ENCODE assay signal across 8 cellular contexts in the genomic region with DNA sequence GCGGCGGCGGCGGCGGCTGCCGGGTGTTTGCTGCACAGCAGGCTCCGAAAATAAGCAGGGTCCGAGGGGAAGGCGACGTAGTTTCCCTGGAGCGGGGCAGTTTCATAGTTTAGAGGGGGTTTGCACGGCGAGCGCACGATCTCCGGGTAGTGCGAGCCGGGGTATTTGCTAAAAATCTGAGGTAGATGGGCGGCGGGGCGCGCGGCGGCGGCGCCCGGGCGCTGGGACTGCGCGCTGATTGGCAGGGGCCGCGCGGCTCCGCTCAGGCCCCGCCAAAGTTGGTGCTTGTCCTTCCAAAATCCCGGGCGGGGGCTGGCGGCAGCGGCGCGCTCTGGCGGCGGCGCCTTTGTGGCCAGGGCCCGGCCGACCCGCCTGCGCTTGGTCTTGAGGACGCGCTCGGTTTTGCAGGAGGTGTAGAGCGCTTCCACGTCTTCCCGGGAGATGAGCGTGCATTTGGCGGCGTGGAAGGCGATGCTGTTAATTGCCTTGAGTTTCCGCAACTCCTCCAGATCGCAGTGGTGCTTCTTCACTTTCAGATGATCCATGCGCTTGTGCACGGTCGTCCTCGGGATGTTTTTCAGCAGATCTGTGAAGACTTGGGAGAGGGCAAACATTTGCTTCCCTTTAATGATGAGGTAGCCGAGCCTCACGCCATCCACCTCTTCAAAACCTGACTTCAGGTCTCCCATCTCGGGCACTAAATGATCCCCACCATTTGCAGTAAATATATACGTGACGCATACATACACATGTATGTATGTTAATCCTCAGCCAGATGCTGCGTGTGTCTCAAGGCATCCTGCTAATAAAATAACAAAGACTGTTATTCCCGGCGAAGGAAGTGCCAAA. TPM values are rescaled to one million over a fixed set of nuclear protein-coding genes. Genes with fewer than 3 reads are reported as not detected.
DNase-seq lines count a peak whose midpoint lies in the region; ATAC-seq and TF ChIP-seq lines count a peak whose summit lies in the region.

No MANE protein-coding gene starts in this region.

- intact Hi-C loops in CD14-positive monocyte (cut with micrococcal nuclease): loop anchor here (10.0 kb wide), 2 partner anchors 737 to 827 kb away; partner anchors contain the start of gene SPAG6 (in 1 of the 2)

- peak overlapping the region; percentile 92 for H3K27ac ChIP-seq in RWPE1

- CTCF ChIA-PET in RWPE1 (lab: Yijun Ruan, JAX): interaction anchor here (1.5 to 1.7 kb wide), 2 partner anchors 21 to 22 kb away, joined by 4 to 5 read pairs; no protein-coding TSS in a partner anchor

- H3K9me3 Mint-ChIP-seq in CD14-positive monocyte (peaks cover 0 to 15% (median 12%) of the 10 kb centered on the region in 7 donors), chondrocyte (ENCODE audit: low read depth) (no peaks in the 10 kb centered on the region)
- no peaks in the 10 kb centered on the region for H3K9me3 Mint-ChIP-seq in stimulated activated naive CD8-positive, alpha-beta T cell treated with anti-CD3 and anti-CD28 coated beads, Interleukin-15, Interleukin-2, amounts not matched to agents 100 ng/mL and 50 ng/mL, for 24 hours

- H3K27ac Mint-ChIP-seq in CD14-positive monocyte: no peak overlapping the region
- peak overlapping the region; percentile 93 for H3K27ac Mint-ChIP-seq in chondrocyte (ENCODE audit: unreplicated experiment)
- no peak overlapping the region for H3K27ac Mint-ChIP-seq in stimulated activated naive CD8-positive, alpha-beta T cell treated with anti-CD3 and anti-CD28 coated beads, Interleukin-15, Interleukin-2, amounts not matched to agents 100 ng/mL and 50 ng/mL, for 24 hours

- H3K4me1 Mint-ChIP-seq in CD14-positive monocyte: peaks cover 43% of the 10 kb centered on the region
- peaks cover 75% of the 10 kb centered on the region for H3K4me1 Mint-ChIP-seq in chondrocyte (ENCODE audit: low read depth)
- H3K4me1 Mint-ChIP-seq in stimulated activated naive CD8-positive, alpha-beta T cell treated with anti-CD3 and anti-CD28 coated beads, Interleukin-15, Interleukin-2, amounts not matched to agents 100 ng/mL and 50 ng/mL, for 24 hours (ENCODE audit: low read depth): peaks cover 34% of the 10 kb centered on the region

- H3K27me3 Mint-ChIP-seq in CD14-positive monocyte (ENCODE audit: low read depth in 3 of 3) (peaks cover 57 to 79% (median 60%) of the 10 kb centered on the region in 3 donors), chondrocyte (ENCODE audit: low read depth) (no peaks in the 10 kb centered on the region)
- H3K27me3 Mint-ChIP-seq in stimulated activated naive CD8-positive, alpha-beta T cell treated with anti-CD3 and anti-CD28 coated beads, Interleukin-15, Interleukin-2, amounts not matched to agents 100 ng/mL and 50 ng/mL, for 24 hours: peaks cover 85% of the 10 kb centered on the region

- POLR2A ChIA-PET in RWPE1 (lab: Yijun Ruan, JAX; ENCODE audit: low non-redundant PET): no interaction called here

- peak; percentile 32 for ATAC-seq in GM18861 (IDR thresholded peaks at IDR 0.05; ENCODE audit: unreplicated experiment)
- peak; percentile 41 for ATAC-seq in HG03064 (IDR thresholded peaks at IDR 0.05; ENCODE audit: low read depth, unreplicated experiment)
- ATAC-seq in left lobe of liver: peak; percentile 76

- no peak for DNase-seq in CD14-positive monocyte (ENCODE audit: low spot score)
- peak; percentile 41 for DNase-seq in RWPE1 (ENCODE audit: low spot score)
- peak; percentile 72 for DNase-seq in chondrocyte (ENCODE audit: low spot score)
- peak; percentile 82 for DNase-seq in left lobe of liver (ENCODE audit: low spot score)
- no peak for DNase-seq in activated CD4-positive, CD25-positive, alpha-beta regulatory T cell treated with anti-CD3 and anti-CD28 coated beads, Interleukin-2, amount 50 U/mL, for 72 hours

- TF ChIP-seq CTCF in CD14-positive monocyte (IDR thresholded peaks at IDR 0.05): no peak
- TF ChIP-seq CTCF in RWPE1 (conservative IDR thresholded peaks at IDR 0.05; ENCODE audit: low read depth): no peak
- TF ChIP-seq CTCF in chondrocyte (IDR thresholded peaks at IDR 0.05): no peak

- peak overlapping the region; percentile 83 to 97 for H3K4me3 Mint-ChIP-seq in CD14-positive monocyte
- peak overlapping the region; percentile 81 for H3K4me3 Mint-ChIP-seq in chondrocyte (ENCODE audit: unreplicated experiment)
- peak overlapping the region; percentile 86 for H3K4me3 Mint-ChIP-seq in stimulated activated naive CD8-positive, alpha-beta T cell treated with anti-CD3 and anti-CD28 coated beads, Interleukin-15, Interleukin-2, amounts not matched to agents 100 ng/mL and 50 ng/mL, for 24 hours

- peaks cover 10 to 21% of the 10 kb centered on the region in 2 donors for H3K36me3 Mint-ChIP-seq in CD14-positive monocyte
- no peaks in the 10 kb centered on the region for H3K36me3 Mint-ChIP-seq in chondrocyte (ENCODE audit: low read depth)
- no peaks in the 10 kb centered on the region for H3K36me3 Mint-ChIP-seq in stimulated activated naive CD8-positive, alpha-beta T cell treated with anti-CD3 and anti-CD28 coated beads, Interleukin-15, Interleukin-2, amounts not matched to agents 100 ng/mL and 50 ng/mL, for 24 hours (ENCODE audit: low read depth)

RNA-seq across cellular contexts. Expression of gene SKIDA1, which starts 8.1 kb away (rescaled TPM):
- under 1 TPM in 1 of 2 donors, not detected in 1; 0.04 TPM for polyA plus RNA-seq in CD14-positive monocyte
- 1.9 to 3.7 TPM (median 2.0 TPM) in 3 replicates for total RNA-seq in chondrocyte
- total RNA-seq in left lobe of liver: 3.4 TPM

RNA-seq across cellular contexts. Expression of gene MLLT10, which starts 16.7 kb away (rescaled TPM):
- polyA plus RNA-seq in CD14-positive monocyte: 1 to 10 TPM; 4.9 to 7.5 TPM
- 35.4 to 39.0 TPM (median 37.5 TPM) in 3 replicates for total RNA-seq in chondrocyte
- 19.5 TPM for total RNA-seq in left lobe of liver

Comparison
In these comparisons a context has a peak if more than half of its experiments do, and no peak if none do; other contexts are left out.
1. DNase-seq: peak in RWPE1 (single experiment), chondrocyte (single experiment) and left lobe of liver (single experiment); none in CD14-positive monocyte (single experiment) and activated CD4-positive, CD25-positive, alpha-beta regulatory T cell treated with anti-CD3 and anti-CD28 coated beads, Interleukin-2, amount 50 U/mL, for 72 hours (single experiment).
2. Peak in every context shown above with its lines, with median percentiles within 50 percentile points of each other: H3K4me3 Mint-ChIP-seq and ATAC-seq.